1 cellular context compared by ENCODE assay signal in the genomic region with DNA sequence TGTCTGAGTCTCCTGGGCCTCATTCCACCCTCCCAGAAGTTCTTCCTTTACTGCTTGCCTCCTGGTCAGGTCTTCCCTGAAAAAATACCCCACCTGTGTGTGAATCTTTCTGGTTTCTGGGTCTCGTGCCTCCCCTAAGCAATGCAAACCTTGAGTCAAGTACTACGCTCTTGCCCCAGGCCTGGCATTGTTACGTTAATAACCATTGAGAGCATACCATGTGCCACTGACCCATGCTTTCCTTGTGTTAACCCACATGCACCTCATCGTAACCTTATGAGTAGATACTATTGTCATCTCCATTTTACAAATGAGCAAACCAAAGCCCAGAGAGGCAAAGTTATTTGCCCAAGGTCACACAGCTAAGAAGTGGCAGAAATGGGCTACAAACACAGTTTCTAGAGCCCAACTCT.
A peak's percentile ranks its signal among the peaks of the same experiment; 100 is the strongest.
TF ChIP-seq lines count a peak whose summit lies in the region.

No MANE protein-coding gene starts in this region.

TF ChIP-seq in HepG2, 621 proteins besides CTCF, POLR2A, EP300 and RAD21 (continues in another document):
- TF ChIP-seq PHF5A (CRISPR knock-in tag; IDR thresholded peaks at IDR 0.05; ENCODE audit: low read depth, unreplicated experiment) (peak; percentile 30), ZNF761 (CRISPR knock-in tag; conservative IDR thresholded peaks at IDR 0.05) (0 out of 2 replicates have a peak, but pooled peaks have one; percentile 19), POLR2G (IDR thresholded peaks at IDR 0.05; ENCODE audit: low read depth, low read length) (0 out of 2 replicates have a peak, but pooled peaks have one; percentile 2), KLF12 (CRISPR knock-in tag; IDR thresholded peaks at IDR 0.05; ENCODE audit: borderline replicate concordance) (0 out of 2 replicates have a peak, but pooled peaks have one; percentile 57), ZSCAN21 (CRISPR knock-in tag; IDR thresholded peaks at IDR 0.05; ENCODE audit: borderline replicate concordance) (no peak), ZNF772 (CRISPR knock-in tag; IDR thresholded peaks at IDR 0.05) (peak; percentile 43; the same call in 1 of the 2 replicates), ZC3H4 (CRISPR knock-in tag; IDR thresholded peaks at IDR 0.05; ENCODE audit: borderline replicate concordance) (0 out of 2 replicates have a peak, but pooled peaks have one; percentile 74), ATF7 (IDR thresholded peaks at IDR 0.05) (no peak), ATF7 (CRISPR knock-in tag; IDR thresholded peaks at IDR 0.05) (no peak), ELF1 (CRISPR knock-in tag; IDR thresholded peaks at IDR 0.05) (0 out of 2 replicates have a peak, but pooled peaks have one; percentile 9), ZMAT3 (CRISPR knock-in tag; conservative IDR thresholded peaks at IDR 0.05) (0 out of 2 replicates have a peak, but pooled peaks have one; percentile 18), MATR3 (CRISPR knock-in tag; IDR thresholded peaks at IDR 0.05) (no peak), KDM2A (CRISPR knock-in tag; IDR thresholded peaks at IDR 0.05; ENCODE audit: borderline replicate concordance, low read depth) (peak; percentile 28; the same call in 1 of the 2 replicates), TSC22D2 (CRISPR knock-in tag; IDR thresholded peaks at IDR 0.05; ENCODE audit: borderline replicate concordance) (0 out of 2 replicates have a peak, but pooled peaks have one; percentile 53), ZNF557 (CRISPR knock-in tag; IDR thresholded peaks at IDR 0.05) (no peak), ZFY (CRISPR knock-in tag; IDR thresholded peaks at IDR 0.05) (0 out of 2 replicates have a peak, but pooled peaks have one; percentile 26), ZNF253 (CRISPR knock-in tag; IDR thresholded peaks at IDR 0.05; ENCODE audit: borderline replicate concordance) (no peak), ZNF3 (CRISPR knock-in tag; IDR thresholded peaks at IDR 0.05) (peak; percentile 11; the same call in 1 of the 2 replicates), ZNF878 (CRISPR knock-in tag; IDR thresholded peaks at IDR 0.05) (no peak), ZFYVE20 (CRISPR knock-in tag; IDR thresholded peaks at IDR 0.05; ENCODE audit: borderline replicate concordance, low read depth) (no peak), KAT7 (CRISPR knock-in tag; IDR thresholded peaks at IDR 0.05; ENCODE audit: borderline replicate concordance) (0 out of 2 replicates have a peak, but pooled peaks have one; percentile 23), HMG20B (CRISPR knock-in tag; conservative IDR thresholded peaks at IDR 0.05) (0 out of 2 replicates have a peak, but pooled peaks have one; percentile 30), RXRB (CRISPR knock-in tag; IDR thresholded peaks at IDR 0.05; ENCODE audit: borderline replicate concordance) (peak; percentile 2; the same call in 1 of the 2 replicates), FOXC1 (CRISPR knock-in tag; IDR thresholded peaks at IDR 0.05; ENCODE audit: borderline replicate concordance) (no peak), ZNF788 (CRISPR knock-in tag; IDR thresholded peaks at IDR 0.05; ENCODE audit: borderline replicate concordance) (peak; percentile 35; the same call in 1 of the 2 replicates), RCOR2 (CRISPR knock-in tag; IDR thresholded peaks at IDR 0.05) (peak; percentile 78), ZMYM3 (CRISPR knock-in tag; IDR thresholded peaks at IDR 0.05) (peak; percentile 93), HDAC2 (CRISPR knock-in tag; IDR thresholded peaks at IDR 0.05) (peak; percentile 34; the same call in 1 of the 2 replicates), ZBTB7B (CRISPR knock-in tag; IDR thresholded peaks at IDR 0.05) (0 out of 2 replicates have a peak, but pooled peaks have one; percentile 53), ZNF232 (CRISPR knock-in tag; IDR thresholded peaks at IDR 0.05; ENCODE audit: borderline replicate concordance) (peak; percentile 45; the same call in 1 of the 2 replicates), ZFX (CRISPR knock-in tag; IDR thresholded peaks at IDR 0.05; ENCODE audit: low read depth) (peak; percentile 44), SIX1 (CRISPR knock-in tag; IDR thresholded peaks at IDR 0.05; ENCODE audit: borderline replicate concordance) (peak; percentile 8; the same call in 1 of the 2 replicates), CCDC6 (CRISPR knock-in tag; IDR thresholded peaks at IDR 0.05) (0 out of 2 replicates have a peak, but pooled peaks have one; percentile 14), ETV5 (CRISPR knock-in tag; IDR thresholded peaks at IDR 0.05; ENCODE audit: borderline replicate concordance) (0 out of 2 replicates have a peak, but pooled peaks have one; percentile 10), ZFP90 (CRISPR knock-in tag; IDR thresholded peaks at IDR 0.05; ENCODE audit: borderline replicate concordance) (0 out of 2 replicates have a peak, but pooled peaks have one; percentile 12), MEIS1 (CRISPR knock-in tag; IDR thresholded peaks at IDR 0.05; ENCODE audit: borderline replicate concordance) (no peak), ZFP1 (CRISPR knock-in tag; IDR thresholded peaks at IDR 0.05) (0 out of 2 replicates have a peak, but pooled peaks have one; percentile 39), HDAC1 (CRISPR knock-in tag; IDR thresholded peaks at IDR 0.05) (peak; percentile 39; the same call in 1 of the 2 replicates)
- TF ChIP-seq, protein P1, sequence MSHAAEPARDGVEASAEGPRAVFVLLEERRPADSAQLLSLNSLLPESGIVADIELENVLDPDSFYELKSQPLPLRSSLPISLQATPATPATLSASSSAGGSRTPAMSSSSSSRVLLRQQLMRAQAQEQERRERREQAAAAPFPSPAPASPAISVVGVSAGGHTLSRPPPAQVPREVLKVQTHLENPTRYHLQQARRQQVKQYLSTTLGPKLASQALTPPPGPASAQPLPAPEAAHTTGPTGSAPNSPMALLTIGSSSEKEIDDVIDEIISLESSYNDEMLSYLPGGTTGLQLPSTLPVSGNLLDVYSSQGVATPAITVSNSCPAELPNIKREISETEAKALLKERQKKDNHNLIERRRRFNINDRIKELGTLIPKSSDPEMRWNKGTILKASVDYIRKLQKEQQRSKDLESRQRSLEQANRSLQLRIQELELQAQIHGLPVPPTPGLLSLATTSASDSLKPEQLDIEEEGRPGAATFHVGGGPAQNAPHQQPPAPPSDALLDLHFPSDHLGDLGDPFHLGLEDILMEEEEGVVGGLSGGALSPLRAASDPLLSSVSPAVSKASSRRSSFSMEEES (CRISPR knock-in tag; IDR thresholded peaks at IDR 0.05) = no peak
- TF ChIP-seq, protein P2, sequence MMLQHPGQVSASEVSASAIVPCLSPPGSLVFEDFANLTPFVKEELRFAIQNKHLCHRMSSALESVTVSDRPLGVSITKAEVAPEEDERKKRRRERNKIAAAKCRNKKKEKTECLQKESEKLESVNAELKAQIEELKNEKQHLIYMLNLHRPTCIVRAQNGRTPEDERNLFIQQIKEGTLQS (CRISPR knock-in tag; IDR thresholded peaks at IDR 0.05) = no peak
- TF ChIP-seq, protein P3, sequence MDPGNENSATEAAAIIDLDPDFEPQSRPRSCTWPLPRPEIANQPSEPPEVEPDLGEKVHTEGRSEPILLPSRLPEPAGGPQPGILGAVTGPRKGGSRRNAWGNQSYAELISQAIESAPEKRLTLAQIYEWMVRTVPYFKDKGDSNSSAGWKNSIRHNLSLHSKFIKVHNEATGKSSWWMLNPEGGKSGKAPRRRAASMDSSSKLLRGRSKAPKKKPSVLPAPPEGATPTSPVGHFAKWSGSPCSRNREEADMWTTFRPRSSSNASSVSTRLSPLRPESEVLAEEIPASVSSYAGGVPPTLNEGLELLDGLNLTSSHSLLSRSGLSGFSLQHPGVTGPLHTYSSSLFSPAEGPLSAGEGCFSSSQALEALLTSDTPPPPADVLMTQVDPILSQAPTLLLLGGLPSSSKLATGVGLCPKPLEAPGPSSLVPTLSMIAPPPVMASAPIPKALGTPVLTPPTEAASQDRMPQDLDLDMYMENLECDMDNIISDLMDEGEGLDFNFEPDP (CRISPR knock-in tag; conservative IDR thresholded peaks at IDR 0.05) = 0 out of 2 replicates have a peak, but pooled peaks have one; percentile 63
- TF ChIP-seq, protein P4, sequence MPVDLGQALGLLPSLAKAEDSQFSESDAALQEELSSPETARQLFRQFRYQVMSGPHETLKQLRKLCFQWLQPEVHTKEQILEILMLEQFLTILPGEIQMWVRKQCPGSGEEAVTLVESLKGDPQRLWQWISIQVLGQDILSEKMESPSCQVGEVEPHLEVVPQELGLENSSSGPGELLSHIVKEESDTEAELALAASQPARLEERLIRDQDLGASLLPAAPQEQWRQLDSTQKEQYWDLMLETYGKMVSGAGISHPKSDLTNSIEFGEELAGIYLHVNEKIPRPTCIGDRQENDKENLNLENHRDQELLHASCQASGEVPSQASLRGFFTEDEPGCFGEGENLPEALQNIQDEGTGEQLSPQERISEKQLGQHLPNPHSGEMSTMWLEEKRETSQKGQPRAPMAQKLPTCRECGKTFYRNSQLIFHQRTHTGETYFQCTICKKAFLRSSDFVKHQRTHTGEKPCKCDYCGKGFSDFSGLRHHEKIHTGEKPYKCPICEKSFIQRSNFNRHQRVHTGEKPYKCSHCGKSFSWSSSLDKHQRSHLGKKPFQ (CRISPR knock-in tag; IDR thresholded peaks at IDR 0.05; ENCODE audit: insufficient replicate concordance) = peak; percentile 31
- TF ChIP-seq, protein P5, sequence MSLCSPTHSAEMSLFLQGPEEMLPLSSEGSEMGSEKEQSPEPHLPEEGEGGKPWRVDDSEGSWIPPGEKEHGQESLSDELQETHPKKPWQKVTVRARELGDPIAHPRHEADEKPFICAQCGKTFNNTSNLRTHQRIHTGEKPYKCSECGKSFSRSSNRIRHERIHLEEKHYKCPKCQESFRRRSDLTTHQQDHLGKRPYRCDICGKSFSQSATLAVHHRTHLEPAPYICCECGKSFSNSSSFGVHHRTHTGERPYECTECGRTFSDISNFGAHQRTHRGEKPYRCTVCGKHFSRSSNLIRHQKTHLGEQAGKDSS (CRISPR knock-in tag; IDR thresholded peaks at IDR 0.05; ENCODE audit: borderline replicate concordance, low read depth) = 0 out of 2 replicates have a peak, but pooled peaks have one; percentile 30
- TF ChIP-seq, protein P6, sequence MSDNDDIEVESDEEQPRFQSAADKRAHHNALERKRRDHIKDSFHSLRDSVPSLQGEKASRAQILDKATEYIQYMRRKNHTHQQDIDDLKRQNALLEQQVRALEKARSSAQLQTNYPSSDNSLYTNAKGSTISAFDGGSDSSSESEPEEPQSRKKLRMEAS (IDR thresholded peaks at IDR 0.05) = peak; percentile 53; the same call in 1 of the 2 replicates
- TF ChIP-seq, protein P7, sequence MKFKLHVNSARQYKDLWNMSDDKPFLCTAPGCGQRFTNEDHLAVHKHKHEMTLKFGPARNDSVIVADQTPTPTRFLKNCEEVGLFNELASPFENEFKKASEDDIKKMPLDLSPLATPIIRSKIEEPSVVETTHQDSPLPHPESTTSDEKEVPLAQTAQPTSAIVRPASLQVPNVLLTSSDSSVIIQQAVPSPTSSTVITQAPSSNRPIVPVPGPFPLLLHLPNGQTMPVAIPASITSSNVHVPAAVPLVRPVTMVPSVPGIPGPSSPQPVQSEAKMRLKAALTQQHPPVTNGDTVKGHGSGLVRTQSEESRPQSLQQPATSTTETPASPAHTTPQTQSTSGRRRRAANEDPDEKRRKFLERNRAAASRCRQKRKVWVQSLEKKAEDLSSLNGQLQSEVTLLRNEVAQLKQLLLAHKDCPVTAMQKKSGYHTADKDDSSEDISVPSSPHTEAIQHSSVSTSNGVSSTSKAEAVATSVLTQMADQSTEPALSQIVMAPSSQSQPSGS (CRISPR knock-in tag; IDR thresholded peaks at IDR 0.05) = no peak
- TF ChIP-seq, protein P8, sequence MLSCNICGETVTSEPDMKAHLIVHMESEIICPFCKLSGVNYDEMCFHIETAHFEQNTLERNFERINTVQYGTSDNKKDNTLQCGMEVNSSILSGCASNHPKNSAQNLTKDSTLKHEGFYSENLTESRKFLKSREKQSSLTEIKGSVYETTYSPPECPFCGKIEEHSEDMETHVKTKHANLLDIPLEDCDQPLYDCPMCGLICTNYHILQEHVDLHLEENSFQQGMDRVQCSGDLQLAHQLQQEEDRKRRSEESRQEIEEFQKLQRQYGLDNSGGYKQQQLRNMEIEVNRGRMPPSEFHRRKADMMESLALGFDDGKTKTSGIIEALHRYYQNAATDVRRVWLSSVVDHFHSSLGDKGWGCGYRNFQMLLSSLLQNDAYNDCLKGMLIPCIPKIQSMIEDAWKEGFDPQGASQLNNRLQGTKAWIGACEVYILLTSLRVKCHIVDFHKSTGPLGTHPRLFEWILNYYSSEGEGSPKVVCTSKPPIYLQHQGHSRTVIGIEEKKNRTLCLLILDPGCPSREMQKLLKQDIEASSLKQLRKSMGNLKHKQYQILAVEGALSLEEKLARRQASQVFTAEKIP (CRISPR knock-in tag; IDR thresholded peaks at IDR 0.05; ENCODE audit: borderline replicate concordance) = no peak
- TF ChIP-seq, protein P9, sequence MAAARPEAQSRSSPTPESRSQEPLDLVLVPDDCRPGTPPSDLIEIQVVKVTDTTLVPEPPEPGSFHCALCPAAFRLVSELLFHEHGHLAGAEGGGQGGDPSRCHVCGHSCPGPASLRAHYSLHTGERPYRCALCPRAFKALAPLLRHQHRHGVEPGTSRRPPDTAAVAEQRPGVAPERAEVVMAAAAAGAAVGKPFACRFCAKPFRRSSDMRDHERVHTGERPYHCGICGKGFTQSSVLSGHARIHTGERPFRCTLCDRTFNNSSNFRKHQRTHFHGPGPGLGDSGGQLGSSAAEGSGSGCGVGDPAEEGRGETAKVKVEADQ (CRISPR knock-in tag; IDR thresholded peaks at IDR 0.05; ENCODE audit: borderline replicate concordance) = no peak
- TF ChIP-seq, protein P10, sequence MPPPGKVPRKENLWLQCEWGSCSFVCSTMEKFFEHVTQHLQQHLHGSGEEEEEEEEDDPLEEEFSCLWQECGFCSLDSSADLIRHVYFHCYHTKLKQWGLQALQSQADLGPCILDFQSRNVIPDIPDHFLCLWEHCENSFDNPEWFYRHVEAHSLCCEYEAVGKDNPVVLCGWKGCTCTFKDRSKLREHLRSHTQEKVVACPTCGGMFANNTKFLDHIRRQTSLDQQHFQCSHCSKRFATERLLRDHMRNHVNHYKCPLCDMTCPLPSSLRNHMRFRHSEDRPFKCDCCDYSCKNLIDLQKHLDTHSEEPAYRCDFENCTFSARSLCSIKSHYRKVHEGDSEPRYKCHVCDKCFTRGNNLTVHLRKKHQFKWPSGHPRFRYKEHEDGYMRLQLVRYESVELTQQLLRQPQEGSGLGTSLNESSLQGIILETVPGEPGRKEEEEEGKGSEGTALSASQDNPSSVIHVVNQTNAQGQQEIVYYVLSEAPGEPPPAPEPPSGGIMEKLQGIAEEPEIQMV (CRISPR knock-in tag; IDR thresholded peaks at IDR 0.05; ENCODE audit: low read depth) = 0 out of 2 replicates have a peak, but pooled peaks have one; percentile 9
